In genomic region chr18:2545155-2545554, GRCh38 we compare ENCODE assay signal across 22 cellular contexts.
"Had no signal": no experiment of that assay in that cellular context is flagged by ENCODE, and none has a peak within 500 bp of the region (broad histone marks: within the 10 kb centered on the region; RNA-seq: fewer than 3 reads in every experiment).

No MANE protein-coding gene starts in this region.

- DNase-seq: natural killer cell; occipital lobe; ovary; posterior cingulate gyrus; psoas muscle; right cardiac atrium; right lobe of liver; sigmoid colon; small intestine; stimulated activated CD4-positive, alpha-beta T cell treated with anti-CD3 and anti-CD28 coated beads, Interleukin-15, amount 100 ng/mL, for 24 hours; stimulated activated CD4-positive, alpha-beta T cell treated with anti-CD3 and anti-CD28 coated beads, Interleukin-2, amount 100 ng/mL, for 24 hours; stimulated activated CD4-positive, alpha-beta T cell treated with anti-CD3 and anti-CD28 coated beads, Interleukin-2, amount 100 ng/mL, for 48 hours; stimulated activated CD4-positive, alpha-beta T cell treated with anti-CD3 and anti-CD28 coated beads, Interleukin-4, amount 100 ng/mL, for 24 hours; stimulated activated naive B cell treated with anti-CD40 and anti-IgM and Interleukin-4, amounts not matched to agents 10 μg/mL and 1 μg/mL and 100 μg/mL, for 72 hours; stimulated activated naive CD4-positive, alpha-beta T cell treated with Interleukin-2 at 50 U/mL for 16 hours; substantia nigra; testis; tibial artery; transverse colon; upper lobe of right lung; uterus had no signal

- FAIRE-seq: small intestine had no signal

- ATAC-seq: natural killer cell; psoas muscle; right cardiac atrium; right lobe of liver; stimulated activated effector memory CD8-positive, alpha-beta T cell treated with anti-CD3 and anti-CD28 coated beads, Interleukin-12 subunit alpha, Interleukin-12 subunit beta, amount 100 ng/mL, for 72 hours; stimulated activated naive B cell treated with anti-CD40 and anti-IgM and Interleukin-4, amounts not matched to agents 10 μg/mL and 1 μg/mL and 100 μg/mL, for 72 hours; upper lobe of right lung had no signal
